1 cellular context compared by ENCODE assay signal in genomic region chr4:3452376-3452775, GRCh38.
TF ChIP-seq lines count a peak whose summit lies in the region.

No MANE protein-coding gene starts in this region.

TF ChIP-seq in HepG2, 621 proteins besides CTCF, POLR2A, EP300 and RAD21 (continued from another document):
- TF ChIP-seq PATZ1 (CRISPR knock-in tag; IDR thresholded peaks at IDR 0.05) (peak; percentile 20; the same call in 1 of the 2 replicates), ZNF740 (CRISPR knock-in tag; IDR thresholded peaks at IDR 0.05) (no peak), THAP11 (CRISPR knock-in tag; IDR thresholded peaks at IDR 0.05) (peak; percentile 16; the same call in 1 of the 2 replicates), GATAD2A (CRISPR knock-in tag; IDR thresholded peaks at IDR 0.05) (peak; percentile 57; the same call in 1 of the 2 replicates), WIZ (CRISPR knock-in tag; IDR thresholded peaks at IDR 0.05) (peak; percentile 61; the same call in 1 of the 2 replicates), PRDM4 (CRISPR knock-in tag; IDR thresholded peaks at IDR 0.05; ENCODE audit: borderline replicate concordance) (no peak), ZBTB33 (CRISPR knock-in tag; IDR thresholded peaks at IDR 0.05) (0 out of 2 replicates have a peak, but pooled peaks have one; percentile 27), ZNF30 (CRISPR knock-in tag; IDR thresholded peaks at IDR 0.05) (no peak)
